Comparison of ENCODE assay signal across 22 cellular contexts in the genomic region with DNA sequence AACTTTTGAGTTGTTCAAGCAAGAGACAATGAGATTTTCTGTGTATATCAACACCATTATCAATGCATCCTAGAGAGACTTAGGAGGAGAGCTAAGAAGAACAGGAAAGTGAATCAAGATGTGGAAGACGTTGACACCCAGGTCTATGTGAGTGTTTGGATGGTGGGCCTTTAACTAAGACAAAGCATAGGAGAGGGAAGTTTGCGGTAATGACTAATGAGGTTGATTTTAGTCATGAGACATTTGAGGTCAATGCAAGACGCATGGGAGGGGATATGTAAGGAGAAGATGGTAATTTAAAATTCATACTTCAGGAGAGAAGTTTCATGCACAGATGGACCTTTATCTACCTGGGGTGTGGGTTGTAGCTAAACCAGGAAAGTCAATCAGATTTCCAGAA.
"Had no signal": no experiment of that assay in that cellular context is flagged by ENCODE, and none has a peak within 500 bp of the region (broad histone marks: within the 10 kb centered on the region; RNA-seq: fewer than 3 reads in every experiment).

No MANE protein-coding gene starts in this region.

- DNase-seq: activated CD4-positive, alpha-beta memory T cell treated with anti-CD3 and anti-CD28 coated beads for 36 hours; activated CD4-positive, alpha-beta T cell treated with anti-CD3 and anti-CD28 coated beads for 36 hours; activated naive CD4-positive, alpha-beta T cell; activated naive CD8-positive, alpha-beta T cell treated with anti-CD3 and anti-CD28 coated beads, Interleukin-2, amount 10 ng/mL, durations not matched to agents 7 days and 5 days; activated T-cell treated with anti-CD3 and anti-CD28 coated beads for 4 hours; colonic mucosa; endodermal cell; foreskin melanocyte; hypothalamus; kidney; left lung; mammary epithelial cell; midbrain; sigmoid colon; stimulated activated CD4-positive, alpha-beta T cell treated with anti-CD3 and anti-CD28 coated beads, Interleukin-4, amount 100 ng/mL, for 24 hours; T-helper 2 cell; tibial artery; uterus had no signal

- H3K4me3 ChIP-seq: colonic mucosa, left lung, sigmoid colon, tibial artery, uterus had no signal

- H3K4me3 Mint-ChIP-seq: activated CD4-positive, alpha-beta memory T cell treated with anti-CD3 and anti-CD28 coated beads for 36 hours; activated CD4-positive, alpha-beta T cell treated with anti-CD3 and anti-CD28 coated beads for 36 hours; activated naive CD8-positive, alpha-beta T cell treated with anti-CD3 and anti-CD28 coated beads, Interleukin-2, amount 10 ng/mL, durations not matched to agents 7 days and 5 days; brain; central memory CD8-positive, alpha-beta T cell; endodermal cell; nephron; stimulated activated memory B cell treated with anti-CD40 and anti-IgM and Interleukin-4, amounts not matched to agents 10 μg/mL and 1 μg/mL and 100 μg/mL, for 72 hours had no signal

- H3K36me3 Mint-ChIP-seq: activated CD4-positive, alpha-beta memory T cell treated with anti-CD3 and anti-CD28 coated beads for 36 hours; brain had no signal

- H3K27me3 Mint-ChIP-seq: activated CD4-positive, alpha-beta memory T cell treated with anti-CD3 and anti-CD28 coated beads for 36 hours; activated CD4-positive, alpha-beta T cell treated with anti-CD3 and anti-CD28 coated beads for 36 hours; activated naive CD8-positive, alpha-beta T cell treated with anti-CD3 and anti-CD28 coated beads, Interleukin-2, amount 10 ng/mL, durations not matched to agents 7 days and 5 days; central memory CD8-positive, alpha-beta T cell; stimulated activated memory B cell treated with anti-CD40 and anti-IgM and Interleukin-4, amounts not matched to agents 10 μg/mL and 1 μg/mL and 100 μg/mL, for 72 hours had no signal

- ATAC-seq: activated CD4-positive, alpha-beta T cell treated with anti-CD3 and anti-CD28 coated beads for 36 hours; left lung; stimulated activated memory B cell treated with anti-CD40 and anti-IgM and Interleukin-4, amounts not matched to agents 10 μg/mL and 1 μg/mL and 100 μg/mL, for 72 hours had no signal

- H3K4me1 Mint-ChIP-seq: activated CD4-positive, alpha-beta T cell treated with anti-CD3 and anti-CD28 coated beads for 36 hours; activated naive CD8-positive, alpha-beta T cell treated with anti-CD3 and anti-CD28 coated beads, Interleukin-2, amount 10 ng/mL, durations not matched to agents 7 days and 5 days had no signal

- H3K27ac Mint-ChIP-seq: activated CD4-positive, alpha-beta memory T cell treated with anti-CD3 and anti-CD28 coated beads for 36 hours; activated CD4-positive, alpha-beta T cell treated with anti-CD3 and anti-CD28 coated beads for 36 hours; activated naive CD8-positive, alpha-beta T cell treated with anti-CD3 and anti-CD28 coated beads, Interleukin-2, amount 10 ng/mL, durations not matched to agents 7 days and 5 days; brain; endodermal cell; stimulated activated memory B cell treated with anti-CD40 and anti-IgM and Interleukin-4, amounts not matched to agents 10 μg/mL and 1 μg/mL and 100 μg/mL, for 72 hours had no signal

- H3K9me3 Mint-ChIP-seq: activated CD4-positive, alpha-beta memory T cell treated with anti-CD3 and anti-CD28 coated beads for 36 hours; brain; central memory CD8-positive, alpha-beta T cell; endodermal cell; nephron; stimulated activated memory B cell treated with anti-CD40 and anti-IgM and Interleukin-4, amounts not matched to agents 10 μg/mL and 1 μg/mL and 100 μg/mL, for 72 hours had no signal
